In genomic region chr4:2570551-2571222, GRCh38 we compare ENCODE assay signal across 8 cellular contexts. TPM values are rescaled to one million over a fixed set of nuclear protein-coding genes. Genes with fewer than 3 reads are reported as not detected.
A peak's percentile ranks its signal among the peaks of the same experiment; 100 is the strongest.
DNase-seq lines count a peak whose midpoint lies in the region; ATAC-seq and TF ChIP-seq lines count a peak whose summit lies in the region.

No MANE protein-coding gene starts in this region.

- no peaks in the 10 kb centered on the region for H3K27me3 ChIP-seq in CD4-positive, CD25-positive, alpha-beta regulatory T cell (ENCODE audit: control insufficient read depth, insufficient read depth, low read length)
- H3K27me3 ChIP-seq in right lobe of liver, result no peaks in the 10 kb centered on the region

- peaks cover 19 to 72% (median 53%) of the 10 kb centered on the region in 4 donors for H3K4me1 Mint-ChIP-seq in CD4-positive, CD25-positive, alpha-beta regulatory T cell

- 54% methylated on average over 6 of the region's 11 CpGs for WGBS in right lobe of liver (ENCODE audit: insufficient coverage, low coverage, low lambda C conversion rate, missing lambda C conversion rate)

- H3K27ac Mint-ChIP-seq in CD4-positive, CD25-positive, alpha-beta regulatory T cell, result peak overlapping the region; percentile 72 to 86 (median 78)

- no peak for TF ChIP-seq CTCF in right lobe of liver (IDR thresholded peaks at IDR 0.05)

- H3K36me3 Mint-ChIP-seq in CD4-positive, CD25-positive, alpha-beta regulatory T cell, result peaks cover 22% of the 10 kb centered on the region

- H3K27me3 Mint-ChIP-seq in CD4-positive, CD25-positive, alpha-beta regulatory T cell, result no peaks in the 10 kb centered on the region

- peaks cover 0 to 2% (median 0%) of the 10 kb centered on the region in 7 donors for H3K9me3 Mint-ChIP-seq in CD4-positive, CD25-positive, alpha-beta regulatory T cell

- peaks cover 20% of the 10 kb centered on the region for H3K4me1 ChIP-seq in CD4-positive, CD25-positive, alpha-beta regulatory T cell (ENCODE audit: control insufficient read depth, insufficient read depth, low read length, poor library complexity, severe bottlenecking)
- no peaks in the 10 kb centered on the region for H3K4me1 ChIP-seq in right lobe of liver

- H3K27ac ChIP-seq in CD4-positive, CD25-positive, alpha-beta regulatory T cell (ENCODE audit: insufficient read depth, low read length, poor library complexity, severe bottlenecking), result peak overlapping the region; percentile 28
- H3K27ac ChIP-seq in right lobe of liver, result no peak overlapping the region

- peak; percentile 93 to 97 for ATAC-seq in CD4-positive, CD25-positive, alpha-beta regulatory T cell (ENCODE audit: low read depth in 2 of 2)
- ATAC-seq in HG02678 (IDR thresholded peaks at IDR 0.05; ENCODE audit: unreplicated experiment) (peak; percentile 93), right lobe of liver (peak; percentile 44 to 66 (median 56))

- TF ChIP-seq POLR2A in right lobe of liver (IDR thresholded peaks at IDR 0.05), result no peak

- H3K36me3 ChIP-seq in CD4-positive, CD25-positive, alpha-beta regulatory T cell (ENCODE audit: control insufficient read depth, insufficient read depth, low read length), result no peaks in the 10 kb centered on the region
- H3K36me3 ChIP-seq in right lobe of liver, result peaks cover 0 to 3% (median 0%) of the 10 kb centered on the region in 4 donors

- peak in 2 of 3 donors; percentile 52 to 87 for DNase-seq in CD4-positive, CD25-positive, alpha-beta regulatory T cell
- peak; percentile 79 for DNase-seq in activated CD8-positive, alpha-beta memory T cell treated with anti-CD3 and anti-CD28 coated beads for 24 hours
- DNase-seq in right lobe of liver (no peak), mesenteric fat pad (ENCODE audit: low spot score) (no peak), globus pallidus (ENCODE audit: low spot score) (no peak), NOMO-1 (lab: John Stamatoyannopoulos, UW; ENCODE audit: unreplicated experiment in 2 of 2) (no peak)
- peak; percentile 13 to 63 (median 33) for DNase-seq in stimulated activated naive CD4-positive, alpha-beta T cell (lab: John Stamatoyannopoulos, UW)

- H3K9me3 ChIP-seq in CD4-positive, CD25-positive, alpha-beta regulatory T cell (ENCODE audit: control insufficient read depth in 2 of 2, low read length in 2 of 2), result no peaks in the 10 kb centered on the region
- no peaks in the 10 kb centered on the region for H3K9me3 ChIP-seq in right lobe of liver

- H3K4me3 ChIP-seq in CD4-positive, CD25-positive, alpha-beta regulatory T cell (ENCODE audit: low read depth, low read length), result peak overlapping the region; percentile 37
- H3K4me3 ChIP-seq in right lobe of liver, result no peak overlapping the region

- intact Hi-C loops in right lobe of liver (cut with DNase I), result no loop called here

- H3K4me3 Mint-ChIP-seq in CD4-positive, CD25-positive, alpha-beta regulatory T cell, result peak overlapping the region; percentile 54 to 73 (median 64)

RNA-seq across cellular contexts. Expression of gene FAM193A, which starts 34.2 kb away (rescaled TPM):
- total RNA-seq in CD4-positive, CD25-positive, alpha-beta regulatory T cell, result 44.3 TPM
- polyA plus RNA-seq in CD4-positive, CD25-positive, alpha-beta regulatory T cell, result 1 to 10 TPM in 2 of 4 donors, under 1 TPM in 2; 0.71 to 1.9 (median 1.3) TPM
- total RNA-seq in right lobe of liver, result 10 to 100 TPM in 2 of 6 experiments, 1 to 10 TPM in 4; 8.5 to 12.3 (median 9.7) TPM
- 25.3 TPM for total RNA-seq in mesenteric fat pad

Comparison
In these comparisons a context has a peak if more than half of its experiments do, and no peak if none do; other contexts are left out.
1. DNase-seq: peak in CD4-positive, CD25-positive, alpha-beta regulatory T cell (2 of 3), activated CD8-positive, alpha-beta memory T cell treated with anti-CD3 and anti-CD28 coated beads for 24 hours (single experiment) and stimulated activated naive CD4-positive, alpha-beta T cell (6 of 6); none in right lobe of liver (0 of 3), mesenteric fat pad (single experiment), globus pallidus (single experiment) and NOMO-1 (0 of 2).
2. Peak in every context shown above with its lines, with median percentiles within 50 percentile points of each other: ATAC-seq.